ENCODE assay signal across 13 cellular contexts in genomic region chr20:13610205-13610604, GRCh38.
DNase-seq lines count a peak whose midpoint lies in the region; ATAC-seq lines count a peak whose summit lies in the region.
"Had no signal": no experiment of that assay in that cellular context is flagged by ENCODE, and none has a peak within 500 bp of the region (broad histone marks: within the 10 kb centered on the region; RNA-seq: fewer than 3 reads in every experiment).

No MANE protein-coding gene starts in this region.

- no peaks in the 10 kb centered on the region for H3K9me3 Mint-ChIP-seq in memory B cell

- H3K4me3 ChIP-seq in HAP-1, result no peak overlapping the region
- H3K4me3 ChIP-seq: ascending aorta had no signal

- peaks cover 13% of the 10 kb centered on the region for H3K36me3 Mint-ChIP-seq in memory B cell

- no peak overlapping the region for H3K27ac Mint-ChIP-seq in memory B cell

- no peaks in the 10 kb centered on the region for H3K27me3 Mint-ChIP-seq in memory B cell

- H3K9me3 ChIP-seq in HAP-1, result no peaks in the 10 kb centered on the region
- H3K9me3 ChIP-seq: ascending aorta had no signal

- in situ Hi-C loops in HAP-1 (cut with MboI; ENCODE audit: low sequenced_read_pairs), result no loop called here

- H3K4me3 Mint-ChIP-seq in memory B cell, result no peak overlapping the region

- peak in 2 of 3 experiments; percentile 3 to 46 for DNase-seq in NCI-H1417 (lab: John Stamatoyannopoulos, UW)
- no peak for DNase-seq in NCI-H1417 treated with DMSO at 0.1 percent for 48 hours (lab: John Stamatoyannopoulos, UW)
- peak; percentile 26 to 48 for DNase-seq in HAP-1 (ENCODE audit: low spot score in 2 of 2)
- peak; percentile 12 for DNase-seq in RKO (ENCODE audit: low spot score)
- no peak for DNase-seq in memory B cell (ENCODE audit: low spot score in 2 of 2)
- DNase-seq in activated CD4-positive, CD25-positive, alpha-beta regulatory T cell (lab: John Stamatoyannopoulos, UW), result no peak
- DNase-seq in activated effector memory CD4-positive, alpha-beta T cell treated with Interleukin-2 at 50 U/mL for 16 hours, result no peak
- DNase-seq: activated CD8-positive, alpha-beta memory T cell treated with anti-CD3 and anti-CD28 coated beads for 24 hours; NCI-H187; Right ventricle myocardium superior; trophoblast cell had no signal

- ATAC-seq in memory B cell (ENCODE audit: low read depth), result peak; percentile 70
- ATAC-seq in GM21619 (IDR thresholded peaks at IDR 0.05; ENCODE audit: unreplicated experiment), result no peak

- H3K4me1 ChIP-seq in HAP-1, result peaks cover 8% of the 10 kb centered on the region

- no peaks in the 10 kb centered on the region for H3K4me1 Mint-ChIP-seq in memory B cell

- H3K27me3 ChIP-seq in HAP-1 (ENCODE audit: low read depth), result no peaks in the 10 kb centered on the region
- H3K27me3 ChIP-seq: ascending aorta had no signal

- H3K36me3 ChIP-seq in HAP-1 (replicated peaks), result no peaks in the 10 kb centered on the region

Comparison
In these comparisons a context has a peak if more than half of its experiments do, and no peak if none do; other contexts are left out.
1. DNase-seq: peak in NCI-H1417 (2 of 3), HAP-1 (2 of 2) and RKO (single experiment); none in NCI-H1417 treated with DMSO at 0.1 percent for 48 hours (single experiment), memory B cell (0 of 2), activated CD4-positive, CD25-positive, alpha-beta regulatory T cell (0 of 4) and activated effector memory CD4-positive, alpha-beta T cell treated with Interleukin-2 at 50 U/mL for 16 hours (single experiment).